ENCODE assay signal across 20 cellular contexts in the genomic region with DNA sequence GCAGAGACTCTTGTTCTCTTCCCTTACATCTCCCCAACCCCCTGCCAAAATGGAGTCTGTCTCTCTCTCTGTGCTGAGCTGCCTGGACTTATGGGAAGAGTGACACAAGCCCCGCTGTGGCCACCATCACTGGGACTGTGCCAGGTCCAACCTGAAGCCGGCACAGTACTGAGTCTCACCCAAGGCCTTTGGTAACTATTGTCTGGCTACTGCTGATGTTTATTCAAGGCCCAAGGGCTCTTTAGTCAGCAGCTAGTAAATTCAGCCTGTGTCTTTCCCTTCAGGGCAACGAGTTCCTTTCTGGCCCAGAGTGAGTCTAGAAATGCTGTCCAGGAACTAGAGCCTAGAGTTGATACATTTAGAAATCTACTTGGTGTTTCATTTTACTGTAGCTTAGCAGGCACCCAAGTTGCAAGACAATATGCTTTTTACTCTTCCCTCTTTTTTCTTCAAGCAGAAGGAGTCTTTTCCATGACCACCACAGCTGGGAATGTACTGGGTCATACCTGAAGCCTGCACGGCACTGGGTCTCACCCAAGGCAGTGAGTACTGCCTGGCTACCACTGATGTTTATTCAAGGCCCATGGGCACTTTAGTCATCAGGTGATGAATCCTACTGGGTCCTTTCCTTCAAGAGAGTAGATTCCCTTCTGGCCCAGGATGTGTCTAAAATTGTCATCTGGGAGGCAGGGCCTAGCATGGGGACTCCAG. TPM values are rescaled to one million over a fixed set of nuclear protein-coding genes. Genes with fewer than 3 reads are reported as not detected.
A peak's percentile ranks its signal among the peaks of the same experiment; 100 is the strongest.
DNase-seq lines count a peak whose midpoint lies in the region; ATAC-seq and TF ChIP-seq lines count a peak whose summit lies in the region.
"Had no signal": no experiment of that assay in that cellular context is flagged by ENCODE, and none has a peak within 500 bp of the region (broad histone marks: within the 10 kb centered on the region; RNA-seq: fewer than 3 reads in every experiment).

No MANE protein-coding gene starts in this region.

- H3K36me3 ChIP-seq in ACC112 (ENCODE audit: insufficient read depth, low read length) = no peaks in the 10 kb centered on the region
- H3K36me3 ChIP-seq in BE2C = no peaks in the 10 kb centered on the region
- no peaks in the 10 kb centered on the region for H3K36me3 ChIP-seq in heart right ventricle
- no peaks in the 10 kb centered on the region for H3K36me3 ChIP-seq in PC-9 (ENCODE audit: low read depth)
- H3K36me3 ChIP-seq: right lobe of liver, suprapubic skin had no signal

- H3K27me3 Mint-ChIP-seq in WTC11 (ENCODE audit: low read depth) = peaks cover 9% of the 10 kb centered on the region; the same call in 1 of the 2 replicates
- H3K27me3 Mint-ChIP-seq: activated naive CD8-positive, alpha-beta T cell; dendritic cell treated with granulocyte-macrophage colony-stimulating factor and Interleukin-4, amounts not matched to agents 40 ng/mL and 50 ng/mL, for 4 days had no signal

- BruUV-seq in PC-9 (replicated peaks; lab: Mats Ljungman, UMichigan) = no TSS peak

- DNase-seq in LHCN-M2 (ENCODE audit: low read depth) (peak; percentile 13), WTC11 (ENCODE audit: low spot score) (no peak), glomerular visceral epithelial cell (ENCODE audit: extremely low spot score) (peak; percentile 3), BE2C (no peak), heart right ventricle (no peak), PC-9 (no peak), OCI-M2 (lab: John Stamatoyannopoulos, UW; ENCODE audit: unreplicated experiment) (no peak)
- DNase-seq: activated CD4-positive, alpha-beta T cell treated with anti-CD3 and anti-CD28 coated beads for 1 hour; hypothalamus; MM.1S; NCI-H146; right lobe of liver; T-helper 2 cell had no signal

- H3K4me2 ChIP-seq in PC-9 = no peak overlapping the region
- H3K4me2 ChIP-seq: BLaER1 treated with 17β-estradiol and CSF1 and Interleukin-3, amounts not matched to agents 10 nM and 100 nM had no signal

- WGBS in heart right ventricle, 2 donors = 88 to 91% methylated on average over 4 of the region's 4 CpGs

- peaks cover 9% of the 10 kb centered on the region for H3K4me1 ChIP-seq in ACC112 (ENCODE audit: control insufficient read depth, insufficient read depth, low read length, unreplicated experiment)
- H3K4me1 ChIP-seq in BE2C = no peaks in the 10 kb centered on the region
- H3K4me1 ChIP-seq in heart right ventricle = no peaks in the 10 kb centered on the region
- no peaks in the 10 kb centered on the region for H3K4me1 ChIP-seq in PC-9 (replicated peaks; ENCODE audit: insufficient read depth)
- H3K4me1 ChIP-seq: BLaER1 treated with 17β-estradiol and CSF1 and Interleukin-3, amounts not matched to agents 10 nM and 100 nM; right lobe of liver; suprapubic skin had no signal

- H3K9me3 Mint-ChIP-seq in WTC11 = peaks cover 53% of the 10 kb centered on the region

- peaks cover 13% of the 10 kb centered on the region for H3K36me3 Mint-ChIP-seq in WTC11

- H3K4me3 ChIP-seq in ACC112 (ENCODE audit: low read depth, low read length) (no peak overlapping the region), BE2C (ENCODE audit: low read depth, low read length) (no peak overlapping the region), heart right ventricle (no peak overlapping the region), PC-9 (no peak overlapping the region)
- H3K4me3 ChIP-seq: BLaER1 treated with 17β-estradiol and CSF1 and Interleukin-3, amounts not matched to agents 10 nM and 100 nM; right lobe of liver; SK-N-MC; suprapubic skin had no signal

- no peak overlapping the region for H3K27ac Mint-ChIP-seq in WTC11
- H3K27ac Mint-ChIP-seq: activated naive CD8-positive, alpha-beta T cell; dendritic cell treated with granulocyte-macrophage colony-stimulating factor and Interleukin-4, amounts not matched to agents 40 ng/mL and 50 ng/mL, for 4 days had no signal

- peaks cover 10% of the 10 kb centered on the region for H3K4me1 Mint-ChIP-seq in WTC11

- no peaks in the 10 kb centered on the region for H3K9me3 ChIP-seq in BE2C
- peaks cover 0 to 20% (median 0%) of the 10 kb centered on the region in 11 donors for H3K9me3 ChIP-seq in heart right ventricle
- H3K9me3 ChIP-seq in PC-9 (ENCODE audit: insufficient read depth, low read depth) = peaks cover 13% of the 10 kb centered on the region
- H3K9me3 ChIP-seq: right lobe of liver, suprapubic skin had no signal

- no peaks in the 10 kb centered on the region for H4K20me1 ChIP-seq in PC-9 (ENCODE audit: insufficient read depth)
- H4K20me1 ChIP-seq: BLaER1 treated with 17β-estradiol and CSF1 and Interleukin-3, amounts not matched to agents 10 nM and 100 nM had no signal

- no peaks in the 10 kb centered on the region for H3K79me2 ChIP-seq in ACC112 (ENCODE audit: control insufficient read depth, insufficient read depth, low read length, unreplicated experiment)
- no peaks in the 10 kb centered on the region for H3K79me2 ChIP-seq in PC-9 (ENCODE audit: low read depth)

- H3K27ac ChIP-seq in ACC112 (ENCODE audit: low read depth, low read length) (no peak overlapping the region), heart right ventricle (no peak overlapping the region), PC-9 (no peak overlapping the region)
- H3K27ac ChIP-seq: BLaER1 treated with 17β-estradiol and CSF1 and Interleukin-3, amounts not matched to agents 10 nM and 100 nM; right lobe of liver; SK-N-MC; suprapubic skin had no signal

- POLR2A ChIA-PET in WTC11 (lab: Charles Lee) (interaction anchor here (0.6 to 1.0 kb wide), 2 partner anchors 96 to 139 kb away, joined by 3 read pairs; no protein-coding TSS in a partner anchor), PC-9 (lab: Charles Lee; ENCODE audit: unreplicated experiment) (no interaction called here)

- intact Hi-C loops in heart right ventricle (cut with DNase I) = loop anchor here in 1 of 10 donors (10.0 kb wide), 1 partner anchor 126 kb away; no protein-coding TSS in a partner anchor
- intact Hi-C loops in PC-9 (cut with micrococcal nuclease; ENCODE audit: unreplicated experiment) = no loop called here

- no peak overlapping the region for H3K4me3 Mint-ChIP-seq in WTC11
- H3K4me3 Mint-ChIP-seq: activated naive CD8-positive, alpha-beta T cell; dendritic cell treated with granulocyte-macrophage colony-stimulating factor and Interleukin-4, amounts not matched to agents 40 ng/mL and 50 ng/mL, for 4 days had no signal

- no peaks in the 10 kb centered on the region for H3K9me2 ChIP-seq in PC-9 (ENCODE audit: insufficient read depth)

- no peaks in the 10 kb centered on the region for H3F3A ChIP-seq in PC-9 (ENCODE audit: insufficient read depth, low read depth)

- H3K27me3 ChIP-seq in ACC112 (ENCODE audit: insufficient read depth, low read length) (no peaks in the 10 kb centered on the region), BE2C (no peaks in the 10 kb centered on the region), heart right ventricle (no peaks in the 10 kb centered on the region), PC-9 (ENCODE audit: insufficient read depth, low read depth) (no peaks in the 10 kb centered on the region)
- H3K27me3 ChIP-seq: BLaER1 treated with 17β-estradiol and CSF1 and Interleukin-3, amounts not matched to agents 10 nM and 100 nM; right lobe of liver; suprapubic skin had no signal

- H2AFZ ChIP-seq in ACC112 (ENCODE audit: low read length, unreplicated experiment) (peak overlapping the region; percentile 50), PC-9 (no peak overlapping the region)

- ATAC-seq in WTC11 (peak; percentile 16; the same call in 1 of the 2 replicates), heart right ventricle (no peak)
- ATAC-seq: right lobe of liver had no signal

- TF ChIP-seq CTCF in WTC11 (IDR thresholded peaks at IDR 0.05) (no peak), BE2C (IDR thresholded peaks at IDR 0.05; ENCODE audit: low read depth, low read length) (no peak), heart right ventricle (IDR thresholded peaks at IDR 0.05) (no peak), PC-9 (conservative IDR thresholded peaks at IDR 0.05) (no peak)

- CTCF ChIA-PET in WTC11 (lab: Charles Lee) = interaction anchor here (1.0 to 1.3 kb wide), 2 partner anchors 134 to 320 kb away, joined by 3 read pairs; no protein-coding TSS in a partner anchor
- CTCF ChIA-PET in PC-9 (lab: Charles Lee) = no interaction called here

TF ChIP-seq in WTC11, 78 proteins besides CTCF, POLR2A, EP300 and RAD21 (continues in another document):
- TF ChIP-seq ATF1 (CRISPR knock-in tag; IDR thresholded peaks at IDR 0.05) (no peak), NR3C1 (CRISPR knock-in tag; conservative IDR thresholded peaks at IDR 0.05; ENCODE audit: low read depth) (no peak)

RNA-seq across cellular contexts. Expression of gene EFCAB5, which starts 17.7 kb away (rescaled TPM):
- total RNA-seq in LHCN-M2 (2014; rRNA removed) (0.06 TPM in 2 replicates), WTC11 (2021) (0.32 to 0.59 TPM (median 0.55 TPM) in 3 replicates), heart right ventricle (under 1 TPM in 2 of 10 donors, not detected in 8; 0.23 to 0.52 TPM), PC-9 (2021) (1.4 and 1.5 TPM in 2 replicates)
- polyA plus RNA-seq in LHCN-M2 (2012) = 0.29 TPM
- 1.6 TPM for polyA plus RNA-seq in BE2C (2012; ENCODE audit: insufficient read depth, insufficient read length, low read depth)
- polyA plus RNA-seq in heart right ventricle = under 1 TPM; 0.06 to 0.07 TPM
- total RNA-seq: A172 had no signal

RNA-seq across cellular contexts. Expression of gene SSH2, which starts 29.1 kb away (rescaled TPM):
- total RNA-seq in LHCN-M2 (2014; rRNA removed) (10.8 and 16.5 TPM in 2 replicates), WTC11 (2021) (13.6 to 16.7 TPM (median 14.3 TPM) in 3 replicates), heart right ventricle (10 to 100 TPM; 28.3 to 42.9 (median 35.8) TPM), PC-9 (2021) (30.3 and 45.1 TPM in 2 replicates)
- 12.5 TPM for polyA plus RNA-seq in LHCN-M2 (2012)
- polyA plus RNA-seq in BE2C (2012; ENCODE audit: insufficient read depth, insufficient read length, low read depth) = 18.7 TPM
- polyA plus RNA-seq in heart right ventricle = 10 to 100 TPM; 17.9 to 18.0 TPM

Comparison
In these comparisons a context has a peak if more than half of its experiments do, and no peak if none do; other contexts are left out.
1. DNase-seq: peak in LHCN-M2 (single experiment) and glomerular visceral epithelial cell (single experiment); none in WTC11 (single experiment), BE2C (single experiment), heart right ventricle (0 of 2), PC-9 (0 of 2) and OCI-M2 (single experiment).